ENCODE assay signal across 11 cellular contexts in the genomic region with DNA sequence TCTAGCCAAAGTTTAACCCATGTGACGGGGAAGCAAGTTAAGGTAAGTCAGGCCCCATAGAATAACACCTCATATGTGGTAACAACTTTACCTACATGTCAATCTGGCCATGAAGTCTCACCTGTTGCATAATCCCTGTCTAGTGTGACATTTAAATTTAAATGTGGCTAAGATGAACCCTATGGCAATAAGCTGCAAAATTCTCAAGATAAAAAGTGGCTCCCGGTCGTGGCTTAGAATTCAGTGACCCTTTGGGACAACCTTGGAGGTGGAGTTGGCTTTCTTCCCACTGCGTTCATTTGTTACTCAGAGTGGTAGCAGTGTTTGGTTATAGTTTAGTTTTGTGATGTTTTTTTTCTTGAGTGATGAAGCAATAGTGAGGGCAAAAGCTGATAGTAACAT.
DNase-seq lines count a peak whose midpoint lies in the region; ATAC-seq and TF ChIP-seq lines count a peak whose summit lies in the region.
"Had no signal": no experiment of that assay in that cellular context is flagged by ENCODE, and none has a peak within 500 bp of the region (broad histone marks: within the 10 kb centered on the region; RNA-seq: fewer than 3 reads in every experiment).

No MANE protein-coding gene starts in this region.

- peak overlapping the region; percentile 93 to 96 for H3K27ac Mint-ChIP-seq in natural killer cell

- POLR2A ChIA-PET in OCI-LY7 (lab: Charles Lee), result interaction anchor here (0.5 to 12.9 kb wide), 14 partner anchors 9 to 534 kb away, joined by 3 to 222 read pairs (median 12); partner anchors contain the start of gene ARID5B

- H4K20me1 ChIP-seq in BLaER1, result peaks cover 87% of the 10 kb centered on the region
- no peaks in the 10 kb centered on the region for H4K20me1 ChIP-seq in OCI-LY7 (ENCODE audit: insufficient read depth, low read length)

- H3K27ac ChIP-seq in BLaER1 (no peak overlapping the region), OCI-LY7 (ENCODE audit: low read depth, low read length, poor library complexity, severe bottlenecking) (peak overlapping the region; percentile 80)
- H3K27ac ChIP-seq in effector memory CD4-positive, alpha-beta T cell (ENCODE audit: insufficient read depth, low read length, poor library complexity, severe bottlenecking), result peak overlapping the region; percentile 53

- CTCF ChIA-PET in OCI-LY7 (lab: Charles Lee; ENCODE audit: unreplicated experiment), result interaction anchor here (0.9 kb wide), 1 partner anchor 28 kb away, joined by 3 read pairs; no protein-coding TSS in a partner anchor

- no peak overlapping the region for H3K9ac ChIP-seq in BLaER1

- H3K4me2 ChIP-seq in BLaER1 (peak overlapping the region; percentile 51), OCI-LY7 (ENCODE audit: low read length) (peak overlapping the region; percentile 68)

- no peaks in the 10 kb centered on the region for H3K9me3 ChIP-seq in BLaER1
- H3K9me3 ChIP-seq in OCI-LY7 (ENCODE audit: low read length), result 0 out of 2 replicates have a peak, but pooled peaks cover 4% of the 10 kb centered on the region
- H3K9me3 ChIP-seq in effector memory CD4-positive, alpha-beta T cell (ENCODE audit: control insufficient read depth, low read length), result no peaks in the 10 kb centered on the region

- H3K36me3 ChIP-seq in BLaER1 (peaks cover 64% of the 10 kb centered on the region), OCI-LY7 (ENCODE audit: insufficient read depth, low read length) (peaks cover 20% of the 10 kb centered on the region)
- H3K36me3 ChIP-seq in effector memory CD4-positive, alpha-beta T cell (ENCODE audit: control insufficient read depth, insufficient read depth, low read length), result no peaks in the 10 kb centered on the region

- peaks cover 57% of the 10 kb centered on the region for H3K4me1 ChIP-seq in BLaER1
- peaks cover 100% of the 10 kb centered on the region for H3K4me1 ChIP-seq in OCI-LY7 (ENCODE audit: insufficient read depth, low read length, poor library complexity, severe bottlenecking)
- H3K4me1 ChIP-seq in effector memory CD4-positive, alpha-beta T cell (ENCODE audit: control insufficient read depth, insufficient read depth, low read length, poor library complexity, severe bottlenecking), result peaks cover 26% of the 10 kb centered on the region

- H3K9me3 Mint-ChIP-seq in natural killer cell, result no peaks in the 10 kb centered on the region

- no peaks in the 10 kb centered on the region for H3K27me3 Mint-ChIP-seq in natural killer cell (ENCODE audit: low read depth in 2 of 2)

- H3K79me2 ChIP-seq in OCI-LY7 (ENCODE audit: insufficient read depth, low read depth, low read length), result peaks cover 79% of the 10 kb centered on the region

- DNase-seq in OCI-LY7 (ENCODE audit: low spot score) (no peak), natural killer cell (no peak), KBM-7 (no peak), HPDE6-E6E7 (ENCODE audit: extremely low spot score) (no peak)
- DNase-seq in effector memory CD4-positive, alpha-beta T cell, result peak in 1 of 3 donors; percentile 2
- DNase-seq: activated CD8-positive, alpha-beta memory T cell treated with anti-CD3 and anti-CD28 coated beads, Interleukin-2, amount 50 U/mL, for 48 hours; NCI-H1436 had no signal

- BruUV-seq in OCI-LY7 (replicated peaks; lab: Mats Ljungman, UMichigan), result TSS peak; percentile 70

- H3K27me3 ChIP-seq in BLaER1, result no peaks in the 10 kb centered on the region
- H3K27me3 ChIP-seq in effector memory CD4-positive, alpha-beta T cell (replicated peaks; ENCODE audit: control insufficient read depth, insufficient read depth, low read length, poor library complexity, severe bottlenecking), result no peaks in the 10 kb centered on the region

- intact Hi-C loops in OCI-LY7 (cut with micrococcal nuclease; ENCODE audit: unreplicated experiment), result no loop called here
- intact Hi-C loops in natural killer cell (cut with micrococcal nuclease), result loop anchor here (1.0 to 5.0 kb wide), 4 partner anchors 49 to 390 kb away; partner anchors contain the start of gene ARID5B

- no peak for TF ChIP-seq CTCF in OCI-LY7 (conservative IDR thresholded peaks at IDR 0.05; ENCODE audit: low read length)
- TF ChIP-seq CTCF in natural killer cell (IDR thresholded peaks at IDR 0.05), result no peak

- H2AFZ ChIP-seq in OCI-LY7 (ENCODE audit: low read length), result no peak overlapping the region

- H3K9me2 ChIP-seq in OCI-LY7 (ENCODE audit: insufficient read depth, low read length), result no peaks in the 10 kb centered on the region

- ATAC-seq in natural killer cell (peak in 2 of 3 donors; percentile 12 to 13), GM21737 (IDR thresholded peaks at IDR 0.05; ENCODE audit: unreplicated experiment) (no peak), HG03442 (IDR thresholded peaks at IDR 0.05; ENCODE audit: unreplicated experiment) (no peak)
- ATAC-seq: HCT116 had no signal

- peak overlapping the region; percentile 92 for H3K4me3 Mint-ChIP-seq in natural killer cell

- in situ Hi-C loops in KBM-7 (cut with MboI; ENCODE audit: low pct_unique_long_range_greater_than_20kb, low sequenced_read_pairs), result no loop called here

- H3K4me3 ChIP-seq in BLaER1, result no peak overlapping the region
- H3K4me3 ChIP-seq in OCI-LY7 (ENCODE audit: low read depth, low read length, poor library complexity, severe bottlenecking), result peak overlapping the region; percentile 58
- no peak overlapping the region for H3K4me3 ChIP-seq in effector memory CD4-positive, alpha-beta T cell (ENCODE audit: insufficient read depth, low read depth, low read length, poor library complexity, severe bottlenecking)

- H3K4me1 Mint-ChIP-seq in natural killer cell, result peaks cover 59 to 64% of the 10 kb centered on the region in 2 donors

- H3K36me3 Mint-ChIP-seq in natural killer cell, result no peaks in the 10 kb centered on the region

Comparison
In these comparisons a context has a peak if more than half of its experiments do, and no peak if none do; other contexts are left out.
1. ATAC-seq: peak in natural killer cell (2 of 3); none in GM21737 (single experiment) and HG03442 (single experiment).